1 cellular context compared by ENCODE assay signal in the genomic region with DNA sequence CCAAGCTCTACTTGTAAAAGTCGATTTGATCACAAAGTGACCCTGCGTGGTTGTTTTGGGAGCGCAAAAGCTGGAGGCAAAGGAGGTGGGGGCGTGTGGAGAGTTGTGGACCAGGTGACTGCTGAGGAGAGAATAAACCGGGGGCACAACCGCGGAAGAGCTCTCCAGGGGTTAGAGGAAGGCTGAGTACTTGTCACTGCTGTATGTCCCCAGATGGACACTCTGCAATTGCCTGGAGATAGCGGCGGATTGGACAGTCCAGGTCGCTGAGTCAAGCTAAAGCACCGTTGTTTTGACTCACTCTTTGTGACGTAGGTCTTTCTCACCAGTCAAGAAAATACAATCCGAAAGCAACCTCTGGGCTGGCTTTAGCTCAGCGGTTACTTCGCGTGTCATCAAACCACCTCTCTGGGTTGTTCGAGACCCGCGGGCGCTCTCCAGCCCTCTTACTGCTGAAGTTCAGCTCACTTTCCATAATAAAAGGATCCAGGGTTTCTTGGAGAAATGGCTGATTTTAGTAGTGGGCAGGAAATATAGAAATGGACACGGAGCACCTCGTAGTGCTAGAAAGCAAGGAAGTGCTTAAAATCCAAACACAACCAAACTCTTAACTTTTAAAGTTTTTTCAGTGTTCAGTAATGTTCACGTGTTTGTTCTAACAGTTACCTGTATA.
TF ChIP-seq lines count a peak whose summit lies in the region.

No MANE protein-coding gene starts in this region.

TF ChIP-seq in endothelial cell of umbilical vein, 7 proteins besides CTCF, POLR2A, EP300 and RAD21:
- TF ChIP-seq JUN (IDR thresholded peaks at IDR 0.05; ENCODE audit: borderline replicate concordance, insufficient read depth, insufficient read length, low read depth) (peak; percentile 7), FOS (IDR thresholded peaks at IDR 0.05; ENCODE audit: borderline replicate concordance, insufficient read depth, low read length) (peak; percentile 38)
- TF ChIP-seq, protein P1, sequence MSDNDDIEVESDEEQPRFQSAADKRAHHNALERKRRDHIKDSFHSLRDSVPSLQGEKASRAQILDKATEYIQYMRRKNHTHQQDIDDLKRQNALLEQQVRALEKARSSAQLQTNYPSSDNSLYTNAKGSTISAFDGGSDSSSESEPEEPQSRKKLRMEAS (IDR thresholded peaks at IDR 0.05; ENCODE audit: insufficient read depth, insufficient read length), result no peak
TF ChIP-seq in endothelial cell of umbilical vein: peak in this region for 2.
